Comparison of ENCODE assay signal across 8 cellular contexts in genomic region chr9:95316274-95316673, GRCh38.
A peak's percentile ranks its signal among the peaks of the same experiment; 100 is the strongest.
DNase-seq lines count a peak whose midpoint lies in the region; ATAC-seq and TF ChIP-seq lines count a peak whose summit lies in the region.

No MANE protein-coding gene starts in this region.

- peak overlapping the region; percentile 99 for H3K27ac ChIP-seq in SK-N-MC

- H3K4me3 Mint-ChIP-seq in stimulated activated effector memory CD8-positive, alpha-beta T cell treated with anti-CD3 and anti-CD28 coated beads, Interleukin-12 subunit alpha, Interleukin-12 subunit beta, amount 100 ng/mL, for 72 hours: peak overlapping the region; percentile 87

- peak; percentile 35 for DNase-seq in NCI-H1105 treated with DMSO at 0.1 percent for 48 hours (lab: John Stamatoyannopoulos, UW)
- DNase-seq in NCI-H1105 (lab: John Stamatoyannopoulos, UW): no peak
- DNase-seq in SK-N-MC (ENCODE audit: low read depth, low spot score): no peak
- DNase-seq in foreskin fibroblast: no peak
- DNase-seq in stimulated activated effector memory CD8-positive, alpha-beta T cell treated with anti-CD3 and anti-CD28 coated beads, Interleukin-12 subunit alpha, Interleukin-12 subunit beta, amount 100 ng/mL, for 72 hours (ENCODE audit: low spot score in 2 of 2): no peak
- no peak for DNase-seq in NCI-H128 (lab: John Stamatoyannopoulos, UW; ENCODE audit: unreplicated experiment)
- no peak for DNase-seq in COLO829 (ENCODE audit: low spot score)
- DNase-seq in D341Med (ENCODE audit: low spot score): no peak

- no peaks in the 10 kb centered on the region for H3K9me3 Mint-ChIP-seq in stimulated activated effector memory CD8-positive, alpha-beta T cell treated with anti-CD3 and anti-CD28 coated beads, Interleukin-12 subunit alpha, Interleukin-12 subunit beta, amount 100 ng/mL, for 72 hours

- peak overlapping the region; percentile 81 for H3K4me3 ChIP-seq in SK-N-MC
- peak overlapping the region; percentile 86 to 97 for H3K4me3 ChIP-seq in foreskin fibroblast (ENCODE audit: low read depth in 1 of 2, low read length in 2 of 2)

- no peaks in the 10 kb centered on the region for H3K36me3 ChIP-seq in SK-N-MC (ENCODE audit: insufficient read depth, low read length)

- H3K9me3 ChIP-seq in SK-N-MC (ENCODE audit: low read depth, low read length): no peaks in the 10 kb centered on the region

- TF ChIP-seq CTCF in foreskin fibroblast (IDR thresholded peaks at IDR 0.05; ENCODE audit: low read depth, low read length): no peak

- ATAC-seq in stimulated activated effector memory CD8-positive, alpha-beta T cell treated with anti-CD3 and anti-CD28 coated beads, Interleukin-12 subunit alpha, Interleukin-12 subunit beta, amount 100 ng/mL, for 72 hours: no peak

- peak overlapping the region; percentile 95 for H3K27ac Mint-ChIP-seq in stimulated activated effector memory CD8-positive, alpha-beta T cell treated with anti-CD3 and anti-CD28 coated beads, Interleukin-12 subunit alpha, Interleukin-12 subunit beta, amount 100 ng/mL, for 72 hours

- H3K4me1 Mint-ChIP-seq in stimulated activated effector memory CD8-positive, alpha-beta T cell treated with anti-CD3 and anti-CD28 coated beads, Interleukin-12 subunit alpha, Interleukin-12 subunit beta, amount 100 ng/mL, for 72 hours: peaks cover 10% of the 10 kb centered on the region

- peaks cover 7% of the 10 kb centered on the region for H3K36me3 Mint-ChIP-seq in stimulated activated effector memory CD8-positive, alpha-beta T cell treated with anti-CD3 and anti-CD28 coated beads, Interleukin-12 subunit alpha, Interleukin-12 subunit beta, amount 100 ng/mL, for 72 hours

- peak overlapping the region; percentile 86 for H3K9ac ChIP-seq in SK-N-MC (ENCODE audit: insufficient read length)
